Comparison of ENCODE assay signal across 14 cellular contexts in the genomic region with DNA sequence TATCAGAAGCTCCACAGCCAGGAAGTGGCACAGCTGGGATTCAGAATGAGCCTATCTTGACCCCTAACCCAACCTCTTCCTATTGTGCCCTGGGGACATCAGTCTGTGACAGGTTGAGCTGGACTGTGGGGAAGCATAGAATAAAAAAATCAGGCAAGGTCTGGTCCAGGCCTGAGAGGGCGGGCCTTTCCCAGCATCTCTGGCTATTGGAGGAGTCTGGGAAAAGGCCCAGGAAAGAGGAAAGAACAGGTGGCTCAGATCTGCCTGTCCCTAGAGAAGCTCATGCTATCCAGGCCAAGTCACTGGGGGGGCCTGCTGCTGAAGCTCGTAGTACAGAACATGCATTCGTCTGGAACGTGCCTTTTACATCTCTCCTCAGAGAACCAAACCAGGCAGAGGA.
DNase-seq lines count a peak whose midpoint lies in the region; ATAC-seq, FAIRE-seq and TF ChIP-seq lines count a peak whose summit lies in the region.
"Had no signal": no experiment of that assay in that cellular context is flagged by ENCODE, and none has a peak within 500 bp of the region (broad histone marks: within the 10 kb centered on the region; RNA-seq: fewer than 3 reads in every experiment).

No MANE protein-coding gene starts in this region.

- H3K36me3 ChIP-seq in mesendoderm (ENCODE audit: control insufficient read depth, insufficient read depth, low read length), result no peaks in the 10 kb centered on the region
- H3K36me3 ChIP-seq in upper lobe of left lung, result no peaks in the 10 kb centered on the region
- no peaks in the 10 kb centered on the region for H3K36me3 ChIP-seq in A673 (ENCODE audit: insufficient read depth, low read length, poor library complexity, severe bottlenecking)
- H3K36me3 ChIP-seq: adrenal gland had no signal

- H4K5ac ChIP-seq in mesendoderm (ENCODE audit: low read length), result no peak overlapping the region

- H3K4me2 ChIP-seq in A549, result peak overlapping the region; percentile 50; the same call in 2 of the 3 replicates
- H3K4me2 ChIP-seq in mesendoderm (ENCODE audit: low read length), result no peak overlapping the region

- WGBS in A549 (ENCODE audit: missing lambda C conversion rate), result 96% methylated on average over 4 of the region's 4 CpGs
- WGBS in mesendoderm (ENCODE audit: extremely low coverage, insufficient coverage, low lambda C conversion rate), result no CpG with 5 or more reads among the region's 4 CpGs
- WGBS in upper lobe of left lung, 2 donors, result 79 to 90% methylated on average over 3 to 4 of the region's 4 CpGs

- no peak overlapping the region for H3K4ac ChIP-seq in mesendoderm (ENCODE audit: low read depth, low read length)

- peaks cover 6% of the 10 kb centered on the region for H3K79me2 ChIP-seq in mesendoderm (ENCODE audit: control insufficient read depth, insufficient read depth, low read length)

- peaks cover 9% of the 10 kb centered on the region; the same call in 1 of the 3 replicates for H3K4me1 ChIP-seq in A549
- H3K4me1 ChIP-seq in mesendoderm (ENCODE audit: control insufficient read depth, low read depth, low read length), result peaks cover 7% of the 10 kb centered on the region
- H3K4me1 ChIP-seq in upper lobe of left lung, result no peaks in the 10 kb centered on the region
- H3K4me1 ChIP-seq in A673 (ENCODE audit: insufficient read depth, low read length, poor library complexity, severe bottlenecking), result no peaks in the 10 kb centered on the region
- H3K4me1 ChIP-seq: adrenal gland had no signal

- H3K9me3 ChIP-seq in A549 (no peaks in the 10 kb centered on the region), upper lobe of left lung (no peaks in the 10 kb centered on the region), A673 (ENCODE audit: low read depth, low read length, poor library complexity, severe bottlenecking) (no peaks in the 10 kb centered on the region)
- H3K9me3 ChIP-seq: adrenal gland, neutrophil had no signal

- no peak for TF ChIP-seq CTCF in A549 (IDR thresholded peaks at IDR 0.05)
- no peak for TF ChIP-seq CTCF in upper lobe of left lung (IDR thresholded peaks at IDR 0.05)
- TF ChIP-seq CTCF in A673 (conservative IDR thresholded peaks at IDR 0.05; ENCODE audit: low read depth, low read length), result no peak

- no peak for TF ChIP-seq EP300 in A549 (IDR thresholded peaks at IDR 0.05)
- no peak for TF ChIP-seq EP300 in upper lobe of left lung (IDR thresholded peaks at IDR 0.05)

- CTCF ChIA-PET in A549 (lab: Yijun Ruan, JAX) (interaction anchor here (1.0 to 1.6 kb wide), 3 partner anchors 9 to 185 kb away, joined by 3 to 8 read pairs (median 3); no protein-coding TSS in a partner anchor), A673 (lab: Charles Lee) (no interaction called here)

- H3K9ac ChIP-seq in mesendoderm (ENCODE audit: low read length), result no peak overlapping the region

- no peak overlapping the region for H3K18ac ChIP-seq in mesendoderm (ENCODE audit: low read length)

- peak; percentile 13 to 34; a peak in 2 of 6 replicates for ATAC-seq in A549
- ATAC-seq in HG03521 (IDR thresholded peaks at IDR 0.05; ENCODE audit: unreplicated experiment), result no peak
- ATAC-seq in upper lobe of left lung (ENCODE audit: low FRiP score in 2 of 2), result no peak
- ATAC-seq: activated CD4-positive, alpha-beta T cell treated with anti-CD3 and anti-CD28 coated beads for 36 hours; activated T-cell treated with anti-CD3 and anti-CD28 coated beads, Interleukin-2, amount 50 U/mL, for 72 hours had no signal

- no peak overlapping the region for H2BK120ac ChIP-seq in mesendoderm (ENCODE audit: low read depth, low read length)

- H2BK15ac ChIP-seq in mesendoderm (replicated peaks; ENCODE audit: low read depth), result no peak overlapping the region

- no peaks in the 10 kb centered on the region for H3K27me3 ChIP-seq in mesendoderm (ENCODE audit: insufficient read depth, low read length, poor library complexity)
- H3K27me3 ChIP-seq in upper lobe of left lung, result no peaks in the 10 kb centered on the region
- H3K27me3 ChIP-seq in A673 (replicated peaks; ENCODE audit: insufficient read depth, low read depth, low read length, poor library complexity), result no peaks in the 10 kb centered on the region
- H3K27me3 ChIP-seq: adrenal gland, neutrophil had no signal

- no peak for TF ChIP-seq RAD21 in A549 (conservative IDR thresholded peaks at IDR 0.05 in 1 of 2, IDR thresholded peaks at IDR 0.05 in 1 of 2)

- H3K23ac ChIP-seq in mesendoderm (ENCODE audit: low read length), result no peak overlapping the region

- TF ChIP-seq POLR2A in A549 (IDR thresholded peaks at IDR 0.05; ENCODE audit: low read length), result no peak
- no peak for TF ChIP-seq POLR2A in upper lobe of left lung (IDR thresholded peaks at IDR 0.05)

- no peak overlapping the region for H4K8ac ChIP-seq in mesendoderm (ENCODE audit: low read depth, low read length)

- H3K27ac ChIP-seq in A549 (peak overlapping the region in 1 of 2 experiments; percentile 27; a peak in 1 of 6 replicates), mesendoderm (ENCODE audit: low read depth, low read length) (no peak overlapping the region), upper lobe of left lung (no peak overlapping the region), A673 (ENCODE audit: low read depth, low read length, poor library complexity, severe bottlenecking) (no peak overlapping the region)
- H3K27ac ChIP-seq: adrenal gland, neutrophil had no signal

- no peak overlapping the region for H2AK5ac ChIP-seq in mesendoderm (ENCODE audit: low read length)

- intact Hi-C loops in A673 (cut with micrococcal nuclease; ENCODE audit: unreplicated experiment), result no loop called here

- DNase-seq in A549 (ENCODE audit: low read depth in 1 of 2, low spot score in 1 of 2), result no peak
- peak; percentile 10 for DNase-seq in NCI-H146 (lab: John Stamatoyannopoulos, UW)
- peak; percentile 92 to 98 for DNase-seq in cerebellar nuclear complex (lab: John Stamatoyannopoulos, UW)
- peak; percentile 91 for DNase-seq in mesendoderm
- DNase-seq in upper lobe of left lung, result no peak
- no peak for DNase-seq in A673 (ENCODE audit: low spot score)
- no peak for DNase-seq in activated CD4-positive, alpha-beta T cell treated with anti-CD3 and anti-CD28 coated beads for 48 hours
- DNase-seq: activated CD4-positive, alpha-beta T cell treated with anti-CD3 and anti-CD28 coated beads for 36 hours; activated T-cell treated with anti-CD3 and anti-CD28 coated beads, Interleukin-2, amount 50 U/mL, for 72 hours; T-helper 1 cell had no signal

- POLR2A ChIA-PET in A549 (lab: Yijun Ruan, JAX) (no interaction called here), A673 (lab: Charles Lee; ENCODE audit: low non-redundant PET) (no interaction called here)

- H3K4me3 ChIP-seq in A549 (no peak overlapping the region), mesendoderm (ENCODE audit: low read length) (no peak overlapping the region), upper lobe of left lung (no peak overlapping the region), A673 (ENCODE audit: low read depth, low read length, poor library complexity, severe bottlenecking) (no peak overlapping the region)
- H3K4me3 ChIP-seq: adrenal gland, smooth muscle cell had no signal

- no peak overlapping the region for H2BK5ac ChIP-seq in mesendoderm (ENCODE audit: low read length)

- no peak for FAIRE-seq in A549 (lab: Jason Lieb, UNC)

- BruUV-seq in A673 (replicated peaks; lab: Mats Ljungman, UMichigan), result no TSS peak

- no peak overlapping the region for H3K56ac ChIP-seq in mesendoderm (ENCODE audit: low read length)

- peaks cover 12% of the 10 kb centered on the region for H3K79me1 ChIP-seq in mesendoderm (ENCODE audit: low read length)

TF ChIP-seq in A549, 52 proteins besides CTCF, POLR2A, EP300 and RAD21:
- TF ChIP-seq NR3C1 (IDR thresholded peaks at IDR 0.05) (no peak), JUNB (IDR thresholded peaks at IDR 0.05) (no peak), CHD4 (IDR thresholded peaks at IDR 0.05; ENCODE audit: borderline replicate concordance) (no peak), CHD2 (IDR thresholded peaks at IDR 0.05; ENCODE audit: low read length, partially characterized antibody) (no peak), HOXB5 (CRISPR knock-in tag; IDR thresholded peaks at IDR 0.05) (no peak), ZNF302 (CRISPR knock-in tag; IDR thresholded peaks at IDR 0.05) (no peak), SMC3 (IDR thresholded peaks at IDR 0.05) (no peak), EHF (CRISPR knock-in tag; IDR thresholded peaks at IDR 0.05) (no peak), POLR2AphosphoS2 (conservative IDR thresholded peaks at IDR 0.05; ENCODE audit: low read length) (no peak), RFX5 (IDR thresholded peaks at IDR 0.05) (no peak), RCOR1 (IDR thresholded peaks at IDR 0.05; ENCODE audit: low read depth, low read length) (no peak), CEBPB (IDR thresholded peaks at IDR 0.05) (no peak)
- TF ChIP-seq, protein P1, sequence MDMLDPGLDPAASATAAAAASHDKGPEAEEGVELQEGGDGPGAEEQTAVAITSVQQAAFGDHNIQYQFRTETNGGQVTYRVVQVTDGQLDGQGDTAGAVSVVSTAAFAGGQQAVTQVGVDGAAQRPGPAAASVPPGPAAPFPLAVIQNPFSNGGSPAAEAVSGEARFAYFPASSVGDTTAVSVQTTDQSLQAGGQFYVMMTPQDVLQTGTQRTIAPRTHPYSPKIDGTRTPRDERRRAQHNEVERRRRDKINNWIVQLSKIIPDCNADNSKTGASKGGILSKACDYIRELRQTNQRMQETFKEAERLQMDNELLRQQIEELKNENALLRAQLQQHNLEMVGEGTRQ (IDR thresholded peaks at IDR 0.05), result no peak

Comparison
In these comparisons a context has a peak if more than half of its experiments do, and no peak if none do; other contexts are left out.
1. ATAC-seq: peak in A549 (2 of 2); none in HG03521 (single experiment) and upper lobe of left lung (0 of 2).
2. DNase-seq: peak in NCI-H146 (single experiment), cerebellar nuclear complex (2 of 2) and mesendoderm (single experiment); none in A549 (0 of 2), upper lobe of left lung (0 of 2), A673 (single experiment) and activated CD4-positive, alpha-beta T cell treated with anti-CD3 and anti-CD28 coated beads for 48 hours (single experiment).